Comparison of ENCODE assay signal across 20 cellular contexts in the genomic region with DNA sequence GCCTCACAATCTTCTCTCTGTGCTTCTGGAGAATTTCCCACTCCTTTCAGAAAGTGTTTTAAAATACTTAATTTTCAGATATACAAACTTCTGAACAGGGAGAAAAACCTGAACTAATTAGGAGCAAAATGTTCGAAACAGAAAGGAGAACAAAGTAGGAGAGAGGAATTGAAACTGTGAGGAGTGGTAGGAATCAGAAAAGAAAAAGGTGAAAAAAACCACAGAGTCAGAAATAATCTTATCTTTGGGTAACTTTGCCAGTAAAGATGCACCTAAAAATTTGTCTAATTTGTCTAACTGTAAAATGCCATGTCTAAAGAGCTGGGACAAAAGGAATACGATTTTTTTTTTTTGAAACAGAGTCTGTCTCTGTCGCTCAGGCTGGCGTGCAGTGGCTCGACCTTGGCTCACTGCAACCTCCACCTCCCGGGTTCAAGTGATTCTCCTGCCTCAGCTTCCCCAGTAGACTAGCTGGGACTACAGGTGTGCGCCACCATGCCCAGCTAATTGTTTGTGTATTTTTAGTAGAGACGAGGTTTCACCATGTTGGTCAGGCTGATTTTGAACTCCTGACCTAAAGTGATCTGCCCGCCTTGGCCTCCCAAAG. TPM values are rescaled to one million over a fixed set of nuclear protein-coding genes. Genes with fewer than 3 reads are reported as not detected.
DNase-seq lines count a peak whose midpoint lies in the region; ATAC-seq and TF ChIP-seq lines count a peak whose summit lies in the region.
"Had no signal": no experiment of that assay in that cellular context is flagged by ENCODE, and none has a peak within 500 bp of the region (broad histone marks: within the 10 kb centered on the region; RNA-seq: fewer than 3 reads in every experiment).

No MANE protein-coding gene starts in this region.

- no peak for ATAC-seq in activated T-cell treated with anti-CD3 and anti-CD28 coated beads, Interleukin-2, amount 50 U/mL, for 72 hours (replicated peaks in 1 of 2)
- ATAC-seq in GM23338 (no peak), GM21367 (IDR thresholded peaks at IDR 0.05; ENCODE audit: unreplicated experiment) (no peak)
- ATAC-seq in activated CD8-positive, alpha-beta T cell treated with anti-CD3 and anti-CD28 coated beads for 36 hours: no peak
- no peak for ATAC-seq in stimulated activated memory B cell treated with anti-CD40 and anti-IgM and Interleukin-4, amounts not matched to agents 10 μg/mL and 1 μg/mL and 100 μg/mL, for 72 hours
- ATAC-seq: sciatic nerve had no signal

- H4K20me1 ChIP-seq in GM23338 (replicated peaks; ENCODE audit: insufficient read depth): no peaks in the 10 kb centered on the region

- POLR2A ChIA-PET in activated CD8-positive, alpha-beta T cell treated with anti-CD3 and anti-CD28 coated beads for 36 hours (lab: Charles Lee): interaction anchor here (1.5 to 8.6 kb wide), 4 partner anchors 10 to 34 kb away, joined by 5 to 124 read pairs (median 46); no protein-coding TSS in a partner anchor

- no peaks in the 10 kb centered on the region for H3K79me2 ChIP-seq in GM23338 (replicated peaks; ENCODE audit: insufficient read depth)

- CTCF ChIA-PET in activated CD8-positive, alpha-beta T cell treated with anti-CD3 and anti-CD28 coated beads for 36 hours (lab: Charles Lee): interaction anchor here (1.1 to 10.1 kb wide), 4 partner anchors 8 to 51 kb away, joined by 3 to 237 read pairs (median 80); no protein-coding TSS in a partner anchor

- peaks cover 4 to 9% of the 10 kb centered on the region in 2 donors for H3K9me3 Mint-ChIP-seq in activated T-cell treated with anti-CD3 and anti-CD28 coated beads, Interleukin-2, amount 50 U/mL, for 72 hours
- peaks cover 14% of the 10 kb centered on the region for H3K9me3 Mint-ChIP-seq in GM23338
- H3K9me3 Mint-ChIP-seq in activated CD8-positive, alpha-beta T cell treated with anti-CD3 and anti-CD28 coated beads for 36 hours: peaks cover 15% of the 10 kb centered on the region
- H3K9me3 Mint-ChIP-seq in stimulated activated memory B cell treated with anti-CD40 and anti-IgM and Interleukin-4, amounts not matched to agents 10 μg/mL and 1 μg/mL and 100 μg/mL, for 72 hours: peaks cover 6% of the 10 kb centered on the region

- peaks cover 16% of the 10 kb centered on the region in 2 donors for H3K36me3 Mint-ChIP-seq in activated T-cell treated with anti-CD3 and anti-CD28 coated beads, Interleukin-2, amount 50 U/mL, for 72 hours (ENCODE audit: insufficient read depth in 2 of 2)
- peaks cover 14% of the 10 kb centered on the region; the same call in 2 of the 3 replicates for H3K36me3 Mint-ChIP-seq in GM23338 (ENCODE audit: low read depth)
- peaks cover 28% of the 10 kb centered on the region for H3K36me3 Mint-ChIP-seq in activated CD8-positive, alpha-beta T cell treated with anti-CD3 and anti-CD28 coated beads for 36 hours (ENCODE audit: low read depth)
- H3K36me3 Mint-ChIP-seq in stimulated activated memory B cell treated with anti-CD40 and anti-IgM and Interleukin-4, amounts not matched to agents 10 μg/mL and 1 μg/mL and 100 μg/mL, for 72 hours: peaks cover 24% of the 10 kb centered on the region
- H3K36me3 Mint-ChIP-seq: brain had no signal

- H3K36me3 ChIP-seq in GM23338 (ENCODE audit: insufficient read depth): no peaks in the 10 kb centered on the region; the same call in 1 of the 2 replicates
- H3K36me3 ChIP-seq: esophagus muscularis mucosa had no signal

- H3K4me1 ChIP-seq in GM23338 (ENCODE audit: insufficient read depth): peaks cover 9% of the 10 kb centered on the region
- H3K4me1 ChIP-seq: esophagus muscularis mucosa had no signal

- no peaks in the 10 kb centered on the region for H3K27me3 ChIP-seq in GM23338 (ENCODE audit: insufficient read depth)
- H3K27me3 ChIP-seq: esophagus muscularis mucosa had no signal

- H3K9me2 ChIP-seq in GM23338 (ENCODE audit: insufficient read depth): no peaks in the 10 kb centered on the region

- H3K4me3 Mint-ChIP-seq in activated T-cell treated with anti-CD3 and anti-CD28 coated beads, Interleukin-2, amount 50 U/mL, for 72 hours: peak overlapping the region; percentile 65 to 69
- no peak overlapping the region for H3K4me3 Mint-ChIP-seq in GM23338
- H3K4me3 Mint-ChIP-seq in activated CD8-positive, alpha-beta T cell treated with anti-CD3 and anti-CD28 coated beads for 36 hours: peak overlapping the region; percentile 49
- peak overlapping the region; percentile 36 for H3K4me3 Mint-ChIP-seq in stimulated activated memory B cell treated with anti-CD40 and anti-IgM and Interleukin-4, amounts not matched to agents 10 μg/mL and 1 μg/mL and 100 μg/mL, for 72 hours
- H3K4me3 Mint-ChIP-seq: brain had no signal

- H3K27ac Mint-ChIP-seq in activated T-cell treated with anti-CD3 and anti-CD28 coated beads, Interleukin-2, amount 50 U/mL, for 72 hours: peak overlapping the region; percentile 71
- no peak overlapping the region for H3K27ac Mint-ChIP-seq in GM23338
- peak overlapping the region; percentile 86 for H3K27ac Mint-ChIP-seq in activated CD8-positive, alpha-beta T cell treated with anti-CD3 and anti-CD28 coated beads for 36 hours
- H3K27ac Mint-ChIP-seq in stimulated activated memory B cell treated with anti-CD40 and anti-IgM and Interleukin-4, amounts not matched to agents 10 μg/mL and 1 μg/mL and 100 μg/mL, for 72 hours: peak overlapping the region; percentile 81
- H3K27ac Mint-ChIP-seq: brain had no signal

- H3K4me2 ChIP-seq in GM23338: no peak overlapping the region

- peak overlapping the region; percentile 24; the same call in 1 of the 2 replicates for H2AFZ ChIP-seq in GM23338

- H3K4me1 Mint-ChIP-seq in activated T-cell treated with anti-CD3 and anti-CD28 coated beads, Interleukin-2, amount 50 U/mL, for 72 hours (ENCODE audit: low read depth): peaks cover 63% of the 10 kb centered on the region
- peaks cover 24% of the 10 kb centered on the region for H3K4me1 Mint-ChIP-seq in GM23338
- peaks cover 65% of the 10 kb centered on the region for H3K4me1 Mint-ChIP-seq in activated CD8-positive, alpha-beta T cell treated with anti-CD3 and anti-CD28 coated beads for 36 hours (ENCODE audit: low read depth)
- peaks cover 76% of the 10 kb centered on the region for H3K4me1 Mint-ChIP-seq in stimulated activated memory B cell treated with anti-CD40 and anti-IgM and Interleukin-4, amounts not matched to agents 10 μg/mL and 1 μg/mL and 100 μg/mL, for 72 hours

- DNase-seq in activated T-cell treated with anti-CD3 and anti-CD28 coated beads, Interleukin-2, amount 50 U/mL, for 72 hours: no peak
- no peak for DNase-seq in activated T-cell treated with anti-CD3 and anti-CD28 coated beads for 4 hours
- no peak for DNase-seq in GM23338 (ENCODE audit: low spot score)
- no peak for DNase-seq in activated CD8-positive, alpha-beta T cell treated with anti-CD3 and anti-CD28 coated beads for 36 hours
- DNase-seq in cerebellar cortex (ENCODE audit: low spot score): no peak
- no peak for DNase-seq in SHP77 treated with DMSO at 0.1 percent for 48 hours (lab: John Stamatoyannopoulos, UW)
- DNase-seq: DMS153; dorsolateral prefrontal cortex; head of caudate nucleus; islet precursor cell; nucleus accumbens; stimulated activated CD4-positive, alpha-beta T cell treated with anti-CD3 and anti-CD28 coated beads, Interleukin-4, amount 100 ng/mL, for 1 hour; trophoblast cell had no signal

- intact Hi-C loops in activated CD8-positive, alpha-beta T cell treated with anti-CD3 and anti-CD28 coated beads for 36 hours (cut with micrococcal nuclease): no loop called here

- H3K27ac ChIP-seq in GM23338 (ENCODE audit: low read depth): no peak overlapping the region
- H3K27ac ChIP-seq: dorsolateral prefrontal cortex, esophagus muscularis mucosa, VCaP had no signal

- no peak overlapping the region for H3K4me3 ChIP-seq in GM23338
- H3K4me3 ChIP-seq: dorsolateral prefrontal cortex, esophagus muscularis mucosa had no signal

- no peaks in the 10 kb centered on the region for H3K27me3 Mint-ChIP-seq in activated T-cell treated with anti-CD3 and anti-CD28 coated beads, Interleukin-2, amount 50 U/mL, for 72 hours (ENCODE audit: low read depth)
- peaks cover 2% of the 10 kb centered on the region for H3K27me3 Mint-ChIP-seq in GM23338 (ENCODE audit: insufficient read depth, low read depth, poor library complexity)
- no peaks in the 10 kb centered on the region for H3K27me3 Mint-ChIP-seq in activated CD8-positive, alpha-beta T cell treated with anti-CD3 and anti-CD28 coated beads for 36 hours
- no peaks in the 10 kb centered on the region for H3K27me3 Mint-ChIP-seq in stimulated activated memory B cell treated with anti-CD40 and anti-IgM and Interleukin-4, amounts not matched to agents 10 μg/mL and 1 μg/mL and 100 μg/mL, for 72 hours

- no peaks in the 10 kb centered on the region for H3F3A ChIP-seq in GM23338 (replicated peaks; ENCODE audit: low read depth)

- TF ChIP-seq CTCF in GM23338 (conservative IDR thresholded peaks at IDR 0.05; ENCODE audit: low read depth in 2 of 2): no peak
- TF ChIP-seq CTCF in activated CD8-positive, alpha-beta T cell treated with anti-CD3 and anti-CD28 coated beads for 36 hours (IDR thresholded peaks at IDR 0.05): no peak

TF ChIP-seq in GM23338, 12 proteins besides CTCF, POLR2A, EP300 and RAD21 (continues in another document):
- TF ChIP-seq ZNF114 (CRISPR knock-in tag; IDR thresholded peaks at IDR 0.05): no peak
- no peak for TF ChIP-seq POLR2AphosphoS5 (IDR thresholded peaks at IDR 0.05; ENCODE audit: low read depth)
- no peak for TF ChIP-seq EZH2 (IDR thresholded peaks at IDR 0.05; ENCODE audit: low read depth, unreplicated experiment)
- TF ChIP-seq, protein P1, sequence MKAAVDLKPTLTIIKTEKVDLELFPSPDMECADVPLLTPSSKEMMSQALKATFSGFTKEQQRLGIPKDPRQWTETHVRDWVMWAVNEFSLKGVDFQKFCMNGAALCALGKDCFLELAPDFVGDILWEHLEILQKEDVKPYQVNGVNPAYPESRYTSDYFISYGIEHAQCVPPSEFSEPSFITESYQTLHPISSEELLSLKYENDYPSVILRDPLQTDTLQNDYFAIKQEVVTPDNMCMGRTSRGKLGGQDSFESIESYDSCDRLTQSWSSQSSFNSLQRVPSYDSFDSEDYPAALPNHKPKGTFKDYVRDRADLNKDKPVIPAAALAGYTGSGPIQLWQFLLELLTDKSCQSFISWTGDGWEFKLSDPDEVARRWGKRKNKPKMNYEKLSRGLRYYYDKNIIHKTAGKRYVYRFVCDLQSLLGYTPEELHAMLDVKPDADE (IDR thresholded peaks at IDR 0.05): no peak
- TF ChIP-seq JUNB (IDR thresholded peaks at IDR 0.05; ENCODE audit: unreplicated experiment): no peak
- TF ChIP-seq CREB1 (CRISPR knock-in tag; IDR thresholded peaks at IDR 0.05; ENCODE audit: low read depth): no peak
- TF ChIP-seq EZH2phosphoT487 (IDR thresholded peaks at IDR 0.05; ENCODE audit: unreplicated experiment): no peak
- no peak for TF ChIP-seq NANOG (IDR thresholded peaks at IDR 0.05; ENCODE audit: borderline replicate concordance)

RNA-seq across cellular contexts. Expression of a gene that starts 4.7 kb away (rescaled TPM):
- total RNA-seq in activated T-cell treated with anti-CD3 and anti-CD28 coated beads, Interleukin-2, amount 50 U/mL, for 72 hours: 10 to 100 TPM; 67.0 to 69.7 TPM
- total RNA-seq in GM23338 (2014; rRNA removed; shearing (Covaris generic)): 22.5 TPM in 2 replicates
- polyA plus RNA-seq in GM23338 (2016; fragmentation: Nextera tagmentation; extraction: Ambion mirVana): 8.8 and 9.5 TPM in 2 replicates
- total RNA-seq in activated CD8-positive, alpha-beta T cell treated with anti-CD3 and anti-CD28 coated beads for 36 hours: 10 to 100 TPM; 88.3 to 96.3 TPM
- total RNA-seq: H4 had no signal
